ENCODE assay signal across 33 cellular contexts in the genomic region with DNA sequence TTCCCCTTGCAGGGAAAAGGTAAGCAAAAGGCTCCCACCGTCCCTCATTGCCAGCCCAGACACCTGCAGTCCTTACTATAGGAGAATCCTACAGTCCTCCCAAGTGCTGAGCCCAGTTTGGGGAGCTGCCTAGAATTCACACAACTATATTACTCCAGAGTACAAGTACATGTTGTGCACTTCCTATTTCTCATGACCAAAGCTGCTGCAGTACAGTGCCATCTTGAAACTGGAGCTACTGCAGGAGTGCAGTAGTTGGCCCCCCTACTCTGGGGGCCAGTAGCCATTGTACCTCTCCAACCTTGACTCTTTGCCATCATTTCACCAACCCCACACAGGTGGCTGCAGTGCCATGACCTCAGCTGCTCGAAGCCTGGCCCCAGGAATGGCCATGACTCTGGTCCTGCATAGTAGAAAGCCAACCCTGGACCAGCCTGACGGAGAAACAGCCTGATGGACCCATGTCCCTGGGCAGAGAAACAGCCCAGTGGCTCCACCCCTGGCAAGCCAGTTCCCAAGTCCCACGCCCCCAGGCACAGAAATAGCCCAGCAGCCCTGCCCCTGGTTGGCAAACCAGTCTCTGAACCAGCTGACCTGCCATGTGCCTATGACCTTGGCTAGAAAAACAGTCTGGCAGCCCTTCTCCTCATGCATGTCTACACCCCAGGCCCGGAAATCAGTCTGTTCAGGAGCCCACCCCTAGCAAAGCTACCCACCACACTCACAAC.
"Had no signal": no experiment of that assay in that cellular context is flagged by ENCODE, and none has a peak within 500 bp of the region (broad histone marks: within the 10 kb centered on the region; RNA-seq: fewer than 3 reads in every experiment).

No MANE protein-coding gene starts in this region.

- H3K9me3 ChIP-seq: adrenal gland, ascending aorta, body of pancreas, breast epithelium had no signal

- ATAC-seq: activated naive CD4-positive, alpha-beta T cell treated with anti-CD3 and anti-CD28 coated beads, Interleukin-2, amount 50 U/mL, for 72 hours; activated naive CD8-positive, alpha-beta T cell treated with anti-CD3 and anti-CD28 coated beads, Interleukin-2, amount 50 U/mL, for 24 hours; activated T-cell treated with anti-CD3 and anti-CD28 coated beads, Interleukin-2, amount 50 U/mL, for 4 hours; activated T-cell treated with anti-CD3 and anti-CD28 coated beads, Interleukin-2, amount 50 U/mL, for 72 hours; activated T-helper 17 cell treated with anti-CD3 and anti-CD28 coated beads, Interleukin-2, amount 50 U/mL, for 72 hours; body of pancreas had no signal

- H3K4me3 ChIP-seq: adrenal gland, ascending aorta, body of pancreas, breast epithelium, cardiac muscle cell had no signal

- H3K27me3 ChIP-seq: ascending aorta, body of pancreas, brain microvascular endothelial cell, cardiac muscle cell had no signal

- DNase-seq: activated effector memory CD4-positive, alpha-beta T cell treated with anti-CD3 and anti-CD28 coated beads, Interleukin-2, amount 50 U/mL, for 16 hours; activated effector memory CD4-positive, alpha-beta T cell treated with Interleukin-2 at 50 U/mL for 16 hours; activated gamma-delta T cell; activated gamma-delta T cell treated with Interleukin-2 at 50 U/mL for 16 hours; activated naive CD4-positive, alpha-beta T cell; activated naive CD4-positive, alpha-beta T cell treated with anti-CD3 and anti-CD28 coated beads for 36 hours; activated naive CD4-positive, alpha-beta T cell treated with anti-CD3 and anti-CD28 coated beads, Interleukin-2, amount 10 ng/mL, durations not matched to agents 7 days and 5 days; activated naive CD4-positive, alpha-beta T cell treated with anti-CD3 and anti-CD28 coated beads, Interleukin-2, amount 50 U/mL, for 16 hours; activated naive CD4-positive, alpha-beta T cell treated with Interleukin-2 at 50 U/mL for 16 hours; activated naive CD8-positive, alpha-beta T cell treated with anti-CD3 and anti-CD28 coated beads for 36 hours; activated naive CD8-positive, alpha-beta T cell treated with anti-CD3 and anti-CD28 coated beads, Interleukin-2, amount 10 ng/mL, durations not matched to agents 7 days and 5 days; activated naive CD8-positive, alpha-beta T cell treated with anti-CD3 and anti-CD28 coated beads, Interleukin-2, amount 50 U/mL, for 24 hours; activated T-cell treated with anti-CD3 and anti-CD28 coated beads for 4 hours; activated T-cell treated with anti-CD3 and anti-CD28 coated beads, Interleukin-2, amount 50 U/mL, for 1 hour; activated T-cell treated with anti-CD3 and anti-CD28 coated beads, Interleukin-2, amount 50 U/mL, for 24 hours; activated T-cell treated with anti-CD3 and anti-CD28 coated beads, Interleukin-2, amount 50 U/mL, for 4 hours; activated T-cell treated with anti-CD3 and anti-CD28 coated beads, Interleukin-2, amount 50 U/mL, for 48 hours; activated T-cell treated with anti-CD3 and anti-CD28 coated beads, Interleukin-2, amount 50 U/mL, for 72 hours; adrenal gland; amniotic stem cell; amygdala; anterior cingulate cortex; aorta; body of pancreas; brain microvascular endothelial cell; caudate nucleus; central memory CD4-positive, alpha-beta T cell; cerebellar nuclear complex had no signal

- H3K27ac ChIP-seq: adrenal gland, ascending aorta, body of pancreas, brain microvascular endothelial cell, breast epithelium, cardiac muscle cell had no signal

- H3K36me3 ChIP-seq: adrenal gland, ascending aorta, brain microvascular endothelial cell, breast epithelium, cardiac muscle cell had no signal

- H3K4me1 ChIP-seq: adrenal gland, ascending aorta, body of pancreas, breast epithelium had no signal
